In genomic region chr12:20807192-20808080, GRCh38 we compare ENCODE assay signal across 15 cellular contexts. TPM values are rescaled to one million over a fixed set of nuclear protein-coding genes. Genes with fewer than 3 reads are reported as not detected.
DNase-seq lines count a peak whose midpoint lies in the region; TF ChIP-seq lines count a peak whose summit lies in the region.
"Had no signal": no experiment of that assay in that cellular context is flagged by ENCODE, and none has a peak within 500 bp of the region (broad histone marks: within the 10 kb centered on the region; RNA-seq: fewer than 3 reads in every experiment).

No MANE protein-coding gene starts in this region.

- no CpG with 5 or more reads among the region's 51 CpGs for WGBS in trophoblast cell (ENCODE audit: extremely low coverage, insufficient coverage, insufficient read length)

- DNase-seq in NCI-H82 (lab: John Stamatoyannopoulos, UW) = peak; percentile 19
- no peak for DNase-seq in NCI-H82 treated with DMSO at 0.1 percent for 48 hours (lab: John Stamatoyannopoulos, UW; ENCODE audit: unreplicated experiment)
- peak; percentile 5 to 58 for DNase-seq in NCI-H1930 (lab: John Stamatoyannopoulos, UW)
- DNase-seq in trophoblast cell = peak; percentile 51 to 57
- DNase-seq in chondrocyte (ENCODE audit: low spot score) = no peak
- no peak for DNase-seq in osteoblast (ENCODE audit: insufficient read length, low spot score, missing footprints)
- DNase-seq in type B pancreatic cell (ENCODE audit: extremely low spot score, unreplicated experiment) = no peak
- DNase-seq: 8988T; AML-193; Caco-2; CD8-positive, alpha-beta memory T cell; DMS53; GF-D8 had no signal

- H3K27me3 Mint-ChIP-seq in chondrocyte (ENCODE audit: low read depth) = peaks cover 2% of the 10 kb centered on the region
- H3K27me3 Mint-ChIP-seq in type B pancreatic cell = no peaks in the 10 kb centered on the region
- H3K27me3 Mint-ChIP-seq: CD8-positive, alpha-beta memory T cell had no signal

- no peak overlapping the region for H2BK120ac ChIP-seq in trophoblast cell (ENCODE audit: insufficient read depth, low read length, poor library complexity)

- H3K18ac ChIP-seq in trophoblast cell (ENCODE audit: low read length) = no peak overlapping the region

- H3K4me3 ChIP-seq in trophoblast cell (ENCODE audit: low read depth, low read length) (no peak overlapping the region), osteoblast (ENCODE audit: insufficient read depth, low read length) (no peak overlapping the region)
- H3K4me3 ChIP-seq: BLaER1 had no signal

- H3K79me2 ChIP-seq in trophoblast cell (ENCODE audit: control insufficient read depth, insufficient read depth, low read length, poor library complexity) (no peaks in the 10 kb centered on the region), osteoblast (ENCODE audit: insufficient read depth, low read length) (no peaks in the 10 kb centered on the region)

- no peak overlapping the region for H3K14ac ChIP-seq in trophoblast cell (ENCODE audit: low read length)

- H3K4me1 ChIP-seq in trophoblast cell (ENCODE audit: control insufficient read depth in 1 of 2, insufficient read depth in 2 of 2, low read length in 2 of 2) = no peaks in the 10 kb centered on the region
- no peaks in the 10 kb centered on the region for H3K4me1 ChIP-seq in osteoblast (ENCODE audit: insufficient read depth, low read length)
- H3K4me1 ChIP-seq: BLaER1, Caco-2 had no signal

- H4K20me1 ChIP-seq in osteoblast (ENCODE audit: insufficient read depth, low read length) = no peaks in the 10 kb centered on the region
- H4K20me1 ChIP-seq: BLaER1 had no signal

- H2BK12ac ChIP-seq in trophoblast cell (ENCODE audit: low read length) = no peak overlapping the region

- H3K9me3 ChIP-seq in trophoblast cell (ENCODE audit: insufficient read depth, low read depth, low read length) = peaks cover 2% of the 10 kb centered on the region
- H3K9me3 ChIP-seq in osteoblast (ENCODE audit: low read depth, low read length) = no peaks in the 10 kb centered on the region
- H3K9me3 ChIP-seq: Caco-2 had no signal

- no peak overlapping the region for H2BK5ac ChIP-seq in trophoblast cell (ENCODE audit: low read depth, low read length, poor library complexity)

- no peaks in the 10 kb centered on the region for H3K9me3 Mint-ChIP-seq in chondrocyte (ENCODE audit: low read depth)
- H3K9me3 Mint-ChIP-seq in type B pancreatic cell = no peaks in the 10 kb centered on the region

- no peak for TF ChIP-seq CTCF in chondrocyte (IDR thresholded peaks at IDR 0.05)
- no peak for TF ChIP-seq CTCF in osteoblast (IDR thresholded peaks at IDR 0.05; ENCODE audit: extremely low read depth, low read depth, low read length)
- no peak for TF ChIP-seq CTCF in type B pancreatic cell (conservative IDR thresholded peaks at IDR 0.05)

- H3K9ac ChIP-seq in trophoblast cell (ENCODE audit: low read length) = no peak overlapping the region
- H3K9ac ChIP-seq: BLaER1 had no signal

- H2AFZ ChIP-seq in trophoblast cell (ENCODE audit: insufficient read depth, low read length, poor library complexity) (no peak overlapping the region), osteoblast (ENCODE audit: low read length) (no peak overlapping the region)

- H3K27ac ChIP-seq in trophoblast cell (ENCODE audit: low read depth, low read length) = no peak overlapping the region
- no peak overlapping the region for H3K27ac ChIP-seq in osteoblast (ENCODE audit: low read depth, low read length)
- H3K27ac ChIP-seq: BLaER1, HL-60 had no signal

- H3K27me3 ChIP-seq in trophoblast cell (ENCODE audit: insufficient read depth, low read length) (no peaks in the 10 kb centered on the region), osteoblast (ENCODE audit: insufficient read depth, low read length) (no peaks in the 10 kb centered on the region)
- H3K27me3 ChIP-seq: BLaER1 had no signal

- H4K12ac ChIP-seq in trophoblast cell (ENCODE audit: low read depth, low read length) = no peak overlapping the region

- H3K4me2 ChIP-seq in trophoblast cell (ENCODE audit: low read length) = no peak overlapping the region
- no peak overlapping the region for H3K4me2 ChIP-seq in osteoblast (ENCODE audit: insufficient read depth, low read length)
- H3K4me2 ChIP-seq: BLaER1 had no signal

- no peak overlapping the region for H4K8ac ChIP-seq in trophoblast cell (ENCODE audit: low read depth, low read length)

- no peaks in the 10 kb centered on the region for H3K79me1 ChIP-seq in trophoblast cell (ENCODE audit: low read length)

- H3K27ac Mint-ChIP-seq in chondrocyte (ENCODE audit: unreplicated experiment) (no peak overlapping the region), type B pancreatic cell (no peak overlapping the region)
- H3K27ac Mint-ChIP-seq: CD8-positive, alpha-beta memory T cell had no signal

- H3K36me3 Mint-ChIP-seq in chondrocyte (ENCODE audit: low read depth) (no peaks in the 10 kb centered on the region), type B pancreatic cell (no peaks in the 10 kb centered on the region)
- H3K36me3 Mint-ChIP-seq: CD8-positive, alpha-beta memory T cell had no signal

- no peaks in the 10 kb centered on the region for H3K36me3 ChIP-seq in trophoblast cell (ENCODE audit: control insufficient read depth in 1 of 2, insufficient read depth in 2 of 2, low read length in 2 of 2)
- no peaks in the 10 kb centered on the region for H3K36me3 ChIP-seq in osteoblast (ENCODE audit: insufficient read depth, low read length)
- H3K36me3 ChIP-seq: BLaER1 had no signal

- no peak overlapping the region for H4K91ac ChIP-seq in trophoblast cell (ENCODE audit: low read depth, low read length)

- no peaks in the 10 kb centered on the region for H3K4me1 Mint-ChIP-seq in chondrocyte (ENCODE audit: low read depth)
- H3K4me1 Mint-ChIP-seq in type B pancreatic cell (ENCODE audit: unreplicated experiment) = no peaks in the 10 kb centered on the region
- H3K4me1 Mint-ChIP-seq: CD8-positive, alpha-beta memory T cell had no signal

- no peak overlapping the region for H2AK5ac ChIP-seq in trophoblast cell (ENCODE audit: low read length)

- H3K4me3 Mint-ChIP-seq in chondrocyte (ENCODE audit: unreplicated experiment) (no peak overlapping the region), type B pancreatic cell (no peak overlapping the region)
- H3K4me3 Mint-ChIP-seq: CD8-positive, alpha-beta memory T cell had no signal

- no peak overlapping the region for H3K4ac ChIP-seq in trophoblast cell (ENCODE audit: low read depth, low read length)

- no peak overlapping the region for H3K23ac ChIP-seq in trophoblast cell (ENCODE audit: low read length)

RNA-seq across cellular contexts. Expression of gene SLCO1B3, which starts 3.1 kb away (rescaled TPM):
- polyA plus RNA-seq in trophoblast cell (2013) = not detected in 2 replicates
- not detected in 3 replicates for total RNA-seq in chondrocyte
- total RNA-seq in osteoblast = not detected in 2 replicates
- not detected in 2 replicates for total RNA-seq in type B pancreatic cell (ENCODE audit: low replicate concordance)
- total RNA-seq: CD8-positive, alpha-beta memory T cell had no signal
- polyA plus RNA-seq: CD8-positive, alpha-beta memory T cell had no signal

Comparison
In these comparisons a context has a peak if more than half of its experiments do, and no peak if none do; other contexts are left out.
1. DNase-seq: peak in NCI-H82 (single experiment), NCI-H1930 (2 of 2) and trophoblast cell (2 of 2); none in NCI-H82 treated with DMSO at 0.1 percent for 48 hours (single experiment), chondrocyte (single experiment), osteoblast (single experiment) and type B pancreatic cell (single experiment).